ENCODE assay signal across 7 cellular contexts in genomic region chr18:77021478-77021877, GRCh38.
A peak's percentile ranks its signal among the peaks of the same experiment; 100 is the strongest.
DNase-seq lines count a peak whose midpoint lies in the region; ATAC-seq and TF ChIP-seq lines count a peak whose summit lies in the region.
"Not testable (repeated sequence)": the region's sequence is repeated elsewhere in the genome, so short reads cannot be mapped to it uniquely, and the experiment has no call there.

No MANE protein-coding gene starts in this region.

- H3K4me3 Mint-ChIP-seq in activated naive CD4-positive, alpha-beta T cell treated with anti-CD3 and anti-CD28 coated beads, Interleukin-2, amount 10 ng/mL, durations not matched to agents 7 days and 5 days; effector memory CD8-positive, alpha-beta T cell; memory B cell; stimulated activated effector memory CD8-positive, alpha-beta T cell treated with anti-CD3 and anti-CD28 coated beads, Interleukin-12 subunit alpha, Interleukin-12 subunit beta, amount 100 ng/mL, for 72 hours: not testable (repeated sequence)

- H3K9ac ChIP-seq in BLaER1; Loucy (ENCODE audit: low read depth, low read length, poor library complexity, severe bottlenecking): not testable (repeated sequence)

- H2AFZ ChIP-seq in Loucy (ENCODE audit: low read length): not testable (repeated sequence)

- H3K27me3 ChIP-seq in BLaER1; Loucy (ENCODE audit: insufficient read depth, low read length, poor library complexity, severe bottlenecking): not testable (repeated sequence)

- not testable (repeated sequence) for H3K9me3 ChIP-seq in BLaER1; Loucy (ENCODE audit: insufficient read depth, low read depth, low read length)

- peak overlapping the region; percentile 88 for H3K4me2 ChIP-seq in BLaER1
- peak overlapping the region; percentile 54 for H3K4me2 ChIP-seq in Loucy (ENCODE audit: low read depth, low read length, poor library complexity, severe bottlenecking)

- peak overlapping the region; percentile 75 for H3K27ac ChIP-seq in BLaER1
- H3K27ac ChIP-seq in caudate nucleus (ENCODE audit: low read depth, low read length): peak overlapping the region; percentile 96

- not testable (repeated sequence) for H3K9me3 Mint-ChIP-seq in activated naive CD4-positive, alpha-beta T cell treated with anti-CD3 and anti-CD28 coated beads, Interleukin-2, amount 10 ng/mL, durations not matched to agents 7 days and 5 days; effector memory CD8-positive, alpha-beta T cell; memory B cell; stimulated activated effector memory CD8-positive, alpha-beta T cell treated with anti-CD3 and anti-CD28 coated beads, Interleukin-12 subunit alpha, Interleukin-12 subunit beta, amount 100 ng/mL, for 72 hours

- peaks cover 68% of the 10 kb centered on the region for H3K4me1 ChIP-seq in BLaER1
- peaks cover 34% of the 10 kb centered on the region for H3K4me1 ChIP-seq in Loucy (ENCODE audit: insufficient read depth, low read length, poor library complexity, severe bottlenecking)

- not testable (repeated sequence) for H3F3A ChIP-seq in Loucy (ENCODE audit: low read depth)

- DNase-seq in activated naive CD4-positive, alpha-beta T cell treated with anti-CD3 and anti-CD28 coated beads, Interleukin-2, amount 10 ng/mL, durations not matched to agents 7 days and 5 days; caudate nucleus (lab: John Stamatoyannopoulos, UW); effector memory CD8-positive, alpha-beta T cell; memory B cell (ENCODE audit: low spot score in 2 of 2); stimulated activated effector memory CD8-positive, alpha-beta T cell treated with anti-CD3 and anti-CD28 coated beads, Interleukin-12 subunit alpha, Interleukin-12 subunit beta, amount 100 ng/mL, for 72 hours (ENCODE audit: low spot score in 2 of 2): not testable (repeated sequence)

- peaks cover 68% of the 10 kb centered on the region for H4K20me1 ChIP-seq in BLaER1
- not testable (repeated sequence) for H4K20me1 ChIP-seq in Loucy (ENCODE audit: insufficient read depth, low read length, poor library complexity, severe bottlenecking)

- CTCF ChIA-PET in activated naive CD4-positive, alpha-beta T cell treated with anti-CD3 and anti-CD28 coated beads, Interleukin-2, amount 10 ng/mL, durations not matched to agents 7 days and 5 days (lab: Charles Lee): interaction anchor here (1.5 kb wide), 1 partner anchor 22 kb away, joined by 4 read pairs; no protein-coding TSS in a partner anchor

- not testable (repeated sequence) for H3K79me2 ChIP-seq in Loucy (ENCODE audit: insufficient read depth, low read length)

- ATAC-seq in effector memory CD8-positive, alpha-beta T cell (replicated peaks); memory B cell (ENCODE audit: low read depth); stimulated activated effector memory CD8-positive, alpha-beta T cell treated with anti-CD3 and anti-CD28 coated beads, Interleukin-12 subunit alpha, Interleukin-12 subunit beta, amount 100 ng/mL, for 72 hours: not testable (repeated sequence)

- H3K27ac Mint-ChIP-seq in activated naive CD4-positive, alpha-beta T cell treated with anti-CD3 and anti-CD28 coated beads, Interleukin-2, amount 10 ng/mL, durations not matched to agents 7 days and 5 days: peak overlapping the region; percentile 38
- H3K27ac Mint-ChIP-seq in effector memory CD8-positive, alpha-beta T cell: peak overlapping the region; percentile 4 to 65
- peak overlapping the region; percentile 74 for H3K27ac Mint-ChIP-seq in memory B cell
- H3K27ac Mint-ChIP-seq in stimulated activated effector memory CD8-positive, alpha-beta T cell treated with anti-CD3 and anti-CD28 coated beads, Interleukin-12 subunit alpha, Interleukin-12 subunit beta, amount 100 ng/mL, for 72 hours: peak overlapping the region; percentile 91

- H3K27me3 Mint-ChIP-seq in activated naive CD4-positive, alpha-beta T cell treated with anti-CD3 and anti-CD28 coated beads, Interleukin-2, amount 10 ng/mL, durations not matched to agents 7 days and 5 days; effector memory CD8-positive, alpha-beta T cell; memory B cell: not testable (repeated sequence)

- peaks cover 62% of the 10 kb centered on the region for H3K36me3 Mint-ChIP-seq in activated naive CD4-positive, alpha-beta T cell treated with anti-CD3 and anti-CD28 coated beads, Interleukin-2, amount 10 ng/mL, durations not matched to agents 7 days and 5 days
- peaks cover 64% of the 10 kb centered on the region for H3K36me3 Mint-ChIP-seq in effector memory CD8-positive, alpha-beta T cell (ENCODE audit: insufficient read depth)
- H3K36me3 Mint-ChIP-seq in memory B cell: peaks cover 28% of the 10 kb centered on the region
- peaks cover 74% of the 10 kb centered on the region for H3K36me3 Mint-ChIP-seq in stimulated activated effector memory CD8-positive, alpha-beta T cell treated with anti-CD3 and anti-CD28 coated beads, Interleukin-12 subunit alpha, Interleukin-12 subunit beta, amount 100 ng/mL, for 72 hours

- not testable (repeated sequence) for H3K9me2 ChIP-seq in Loucy (replicated peaks; ENCODE audit: low read depth, low read length)

- not testable (repeated sequence) for H3K4me1 Mint-ChIP-seq in activated naive CD4-positive, alpha-beta T cell treated with anti-CD3 and anti-CD28 coated beads, Interleukin-2, amount 10 ng/mL, durations not matched to agents 7 days and 5 days
- H3K4me1 Mint-ChIP-seq in effector memory CD8-positive, alpha-beta T cell (ENCODE audit: low read depth in 2 of 2): peaks cover 42 to 51% of the 10 kb centered on the region in 2 donors
- peaks cover 24% of the 10 kb centered on the region for H3K4me1 Mint-ChIP-seq in memory B cell
- peaks cover 56% of the 10 kb centered on the region for H3K4me1 Mint-ChIP-seq in stimulated activated effector memory CD8-positive, alpha-beta T cell treated with anti-CD3 and anti-CD28 coated beads, Interleukin-12 subunit alpha, Interleukin-12 subunit beta, amount 100 ng/mL, for 72 hours

- H3K4me3 ChIP-seq in BLaER1; Loucy (ENCODE audit: low read length, poor library complexity, severe bottlenecking): not testable (repeated sequence)

- not testable (repeated sequence) for TF ChIP-seq CTCF in Loucy (conservative IDR thresholded peaks at IDR 0.05; ENCODE audit: low read length)

- H3K36me3 ChIP-seq in BLaER1: peaks cover 59% of the 10 kb centered on the region
- not testable (repeated sequence) for H3K36me3 ChIP-seq in Loucy (ENCODE audit: insufficient read depth, low read length)

Comparison
In these comparisons a context has a peak if more than half of its experiments do, and no peak if none do; other contexts are left out.
1. H3K27ac Mint-ChIP-seq: peak in every context shown above with its lines; median percentile 91 in stimulated activated effector memory CD8-positive, alpha-beta T cell treated with anti-CD3 and anti-CD28 coated beads, Interleukin-12 subunit alpha, Interleukin-12 subunit beta, amount 100 ng/mL, for 72 hours; 74 in memory B cell; 38 in activated naive CD4-positive, alpha-beta T cell treated with anti-CD3 and anti-CD28 coated beads, Interleukin-2, amount 10 ng/mL, durations not matched to agents 7 days and 5 days; 34 in effector memory CD8-positive, alpha-beta T cell.